17 cellular contexts compared by ENCODE assay signal in genomic region chr5:158841918-158842317, GRCh38.
A peak's percentile ranks its signal among the peaks of the same experiment; 100 is the strongest.
DNase-seq lines count a peak whose midpoint lies in the region; ATAC-seq and TF ChIP-seq lines count a peak whose summit lies in the region.
"Had no signal": no experiment of that assay in that cellular context is flagged by ENCODE, and none has a peak within 500 bp of the region (broad histone marks: within the 10 kb centered on the region; RNA-seq: fewer than 3 reads in every experiment).

No MANE protein-coding gene starts in this region.

- TF ChIP-seq EP300 in neural cell (conservative IDR thresholded peaks at IDR 0.05; ENCODE audit: poor library complexity, severe bottlenecking): no peak

- no peak overlapping the region for H3K27ac Mint-ChIP-seq in activated CD8-positive, alpha-beta T cell treated with anti-CD3 and anti-CD28 coated beads, Interleukin-2, amount 10 ng/mL, durations not matched to agents 7 days and 5 days
- H3K27ac Mint-ChIP-seq: activated CD8-positive, alpha-beta memory T cell treated with anti-CD3 and anti-CD28 coated beads, Interleukin-2, amount 10 ng/mL, durations not matched to agents 7 days and 5 days; GM23338; stimulated activated effector memory CD8-positive, alpha-beta T cell treated with anti-CD3 and anti-CD28 coated beads, Interleukin-12 subunit alpha, Interleukin-12 subunit beta, amount 100 ng/mL, for 72 hours had no signal

- no peaks in the 10 kb centered on the region for H3K27me3 Mint-ChIP-seq in activated CD8-positive, alpha-beta T cell treated with anti-CD3 and anti-CD28 coated beads, Interleukin-2, amount 10 ng/mL, durations not matched to agents 7 days and 5 days (ENCODE audit: low read depth)

- no peaks in the 10 kb centered on the region for H3K9me2 ChIP-seq in neural cell (ENCODE audit: insufficient read depth, low read length)

- POLR2A ChIA-PET in activated CD8-positive, alpha-beta T cell treated with anti-CD3 and anti-CD28 coated beads, Interleukin-2, amount 10 ng/mL, durations not matched to agents 7 days and 5 days (lab: Charles Lee): no interaction called here

- no peak overlapping the region for H3K4me2 ChIP-seq in neural cell (ENCODE audit: low read length)
- H3K4me2 ChIP-seq: GM23338 had no signal

- H4K20me1 ChIP-seq in neural cell (ENCODE audit: insufficient read depth): no peaks in the 10 kb centered on the region

- CTCF ChIA-PET in activated CD8-positive, alpha-beta T cell treated with anti-CD3 and anti-CD28 coated beads, Interleukin-2, amount 10 ng/mL, durations not matched to agents 7 days and 5 days (lab: Charles Lee): no interaction called here

- TF ChIP-seq RAD21 in neural cell (conservative IDR thresholded peaks at IDR 0.05): no peak

- peaks cover 8% of the 10 kb centered on the region for H3K79me2 ChIP-seq in neural cell (replicated peaks; ENCODE audit: insufficient read depth, low read length)

- no peaks in the 10 kb centered on the region for H3K4me1 ChIP-seq in lower lobe of right lung

- no peak overlapping the region for H2AFZ ChIP-seq in neural cell (ENCODE audit: low read depth, low read length)
- H2AFZ ChIP-seq: GM23338 had no signal

- TF ChIP-seq CTCF in neural cell (IDR thresholded peaks at IDR 0.05; ENCODE audit: poor library complexity, severe bottlenecking) (no peak), lower lobe of right lung (IDR thresholded peaks at IDR 0.05) (no peak)

- DNase-seq in Kasumi-1 (lab: John Stamatoyannopoulos, UW): no peak
- DNase-seq in glomerular visceral epithelial cell (ENCODE audit: extremely low spot score): no peak
- no peak for DNase-seq in activated CD8-positive, alpha-beta T cell treated with anti-CD3 and anti-CD28 coated beads, Interleukin-2, amount 10 ng/mL, durations not matched to agents 7 days and 5 days
- DNase-seq in lower lobe of right lung: no peak
- DNase-seq: activated CD8-positive, alpha-beta memory T cell treated with anti-CD3 and anti-CD28 coated beads, Interleukin-2, amount 10 ng/mL, durations not matched to agents 7 days and 5 days; activated naive CD4-positive, alpha-beta T cell treated with Interleukin-2 at 50 U/mL for 16 hours; brain microvascular endothelial cell; KG1; mammary epithelial cell; stimulated activated CD4-positive, alpha-beta T cell treated with anti-CD3 and anti-CD28 coated beads, Interleukin-4, amount 100 ng/mL, for 4 hours had no signal

- peak; percentile 92 for ATAC-seq in GM18868 (IDR thresholded peaks at IDR 0.05; ENCODE audit: unreplicated experiment)
- ATAC-seq in GM21526 (IDR thresholded peaks at IDR 0.05; ENCODE audit: low FRiP score, unreplicated experiment): peak; percentile 88
- peak; percentile 91 for ATAC-seq in HG03108 (IDR thresholded peaks at IDR 0.05; ENCODE audit: unreplicated experiment)
- ATAC-seq in activated CD8-positive, alpha-beta T cell treated with anti-CD3 and anti-CD28 coated beads, Interleukin-2, amount 10 ng/mL, durations not matched to agents 7 days and 5 days: no peak
- no peak for ATAC-seq in lower lobe of right lung
- ATAC-seq: activated CD8-positive, alpha-beta memory T cell treated with anti-CD3 and anti-CD28 coated beads, Interleukin-2, amount 10 ng/mL, durations not matched to agents 7 days and 5 days; GM23338; stimulated activated effector memory CD8-positive, alpha-beta T cell treated with anti-CD3 and anti-CD28 coated beads, Interleukin-12 subunit alpha, Interleukin-12 subunit beta, amount 100 ng/mL, for 72 hours had no signal

- no peak overlapping the region for H3K9ac ChIP-seq in neural cell (ENCODE audit: low read length)

- H3F3A ChIP-seq in neural cell (ENCODE audit: insufficient read depth, low read length, poor library complexity, severe bottlenecking): no peaks in the 10 kb centered on the region

- H3K9me3 Mint-ChIP-seq in activated CD8-positive, alpha-beta T cell treated with anti-CD3 and anti-CD28 coated beads, Interleukin-2, amount 10 ng/mL, durations not matched to agents 7 days and 5 days (ENCODE audit: insufficient read depth): no peaks in the 10 kb centered on the region
- H3K9me3 Mint-ChIP-seq: GM23338; stimulated activated effector memory CD8-positive, alpha-beta T cell treated with anti-CD3 and anti-CD28 coated beads, Interleukin-12 subunit alpha, Interleukin-12 subunit beta, amount 100 ng/mL, for 72 hours had no signal

- peak overlapping the region; percentile 46 for H3K27ac ChIP-seq in neural cell (ENCODE audit: low read length)
- no peak overlapping the region for H3K27ac ChIP-seq in lower lobe of right lung
- H3K27ac ChIP-seq: brain microvascular endothelial cell, VCaP had no signal

- intact Hi-C loops in lower lobe of right lung (cut with DNase I): no loop called here

- no peak overlapping the region for H3K4me3 Mint-ChIP-seq in activated CD8-positive, alpha-beta T cell treated with anti-CD3 and anti-CD28 coated beads, Interleukin-2, amount 10 ng/mL, durations not matched to agents 7 days and 5 days
- H3K4me3 Mint-ChIP-seq: activated CD8-positive, alpha-beta memory T cell treated with anti-CD3 and anti-CD28 coated beads, Interleukin-2, amount 10 ng/mL, durations not matched to agents 7 days and 5 days; GM23338; stimulated activated effector memory CD8-positive, alpha-beta T cell treated with anti-CD3 and anti-CD28 coated beads, Interleukin-12 subunit alpha, Interleukin-12 subunit beta, amount 100 ng/mL, for 72 hours had no signal

- H3K27me3 ChIP-seq in neural cell (ENCODE audit: insufficient read depth, low read depth, low read length) (no peaks in the 10 kb centered on the region), lower lobe of right lung (ENCODE audit: low read depth) (no peaks in the 10 kb centered on the region)
- H3K27me3 ChIP-seq: brain microvascular endothelial cell had no signal

- H3K9me3 ChIP-seq in neural cell (ENCODE audit: low read length) (no peaks in the 10 kb centered on the region), lower lobe of right lung (no peaks in the 10 kb centered on the region)

- H3K4me3 ChIP-seq in neural cell (ENCODE audit: low read length): peak overlapping the region; percentile 25
- H3K4me3 ChIP-seq in lower lobe of right lung: no peak overlapping the region
- H3K4me3 ChIP-seq: GM23338 had no signal

- no peaks in the 10 kb centered on the region for H3K36me3 Mint-ChIP-seq in activated CD8-positive, alpha-beta T cell treated with anti-CD3 and anti-CD28 coated beads, Interleukin-2, amount 10 ng/mL, durations not matched to agents 7 days and 5 days (ENCODE audit: low read depth)
- H3K36me3 Mint-ChIP-seq: activated CD8-positive, alpha-beta memory T cell treated with anti-CD3 and anti-CD28 coated beads, Interleukin-2, amount 10 ng/mL, durations not matched to agents 7 days and 5 days; stimulated activated effector memory CD8-positive, alpha-beta T cell treated with anti-CD3 and anti-CD28 coated beads, Interleukin-12 subunit alpha, Interleukin-12 subunit beta, amount 100 ng/mL, for 72 hours had no signal

- H3K36me3 ChIP-seq in neural cell (ENCODE audit: insufficient read depth, low read length) (no peaks in the 10 kb centered on the region), lower lobe of right lung (no peaks in the 10 kb centered on the region)
- H3K36me3 ChIP-seq: brain microvascular endothelial cell had no signal

- H3K4me1 Mint-ChIP-seq in activated CD8-positive, alpha-beta T cell treated with anti-CD3 and anti-CD28 coated beads, Interleukin-2, amount 10 ng/mL, durations not matched to agents 7 days and 5 days (ENCODE audit: low read depth): no peaks in the 10 kb centered on the region
- H3K4me1 Mint-ChIP-seq: activated CD8-positive, alpha-beta memory T cell treated with anti-CD3 and anti-CD28 coated beads, Interleukin-2, amount 10 ng/mL, durations not matched to agents 7 days and 5 days; stimulated activated effector memory CD8-positive, alpha-beta T cell treated with anti-CD3 and anti-CD28 coated beads, Interleukin-12 subunit alpha, Interleukin-12 subunit beta, amount 100 ng/mL, for 72 hours had no signal

TF ChIP-seq in neural cell, 6 proteins besides CTCF, POLR2A, EP300 and RAD21:
- TF ChIP-seq SMC3 (conservative IDR thresholded peaks at IDR 0.05; ENCODE audit: poor library complexity) (no peak), TAF1 (IDR thresholded peaks at IDR 0.05; ENCODE audit: low read depth) (no peak), POLR2AphosphoS5 (IDR thresholded peaks at IDR 0.05) (no peak), MXI1 (conservative IDR thresholded peaks at IDR 0.05; ENCODE audit: poor library complexity, severe bottlenecking) (no peak), EZH2 (IDR thresholded peaks at IDR 0.05; ENCODE audit: borderline replicate concordance, insufficient read depth, low read length, poor library complexity, severe bottlenecking) (no peak)
- TF ChIP-seq, protein P1, sequence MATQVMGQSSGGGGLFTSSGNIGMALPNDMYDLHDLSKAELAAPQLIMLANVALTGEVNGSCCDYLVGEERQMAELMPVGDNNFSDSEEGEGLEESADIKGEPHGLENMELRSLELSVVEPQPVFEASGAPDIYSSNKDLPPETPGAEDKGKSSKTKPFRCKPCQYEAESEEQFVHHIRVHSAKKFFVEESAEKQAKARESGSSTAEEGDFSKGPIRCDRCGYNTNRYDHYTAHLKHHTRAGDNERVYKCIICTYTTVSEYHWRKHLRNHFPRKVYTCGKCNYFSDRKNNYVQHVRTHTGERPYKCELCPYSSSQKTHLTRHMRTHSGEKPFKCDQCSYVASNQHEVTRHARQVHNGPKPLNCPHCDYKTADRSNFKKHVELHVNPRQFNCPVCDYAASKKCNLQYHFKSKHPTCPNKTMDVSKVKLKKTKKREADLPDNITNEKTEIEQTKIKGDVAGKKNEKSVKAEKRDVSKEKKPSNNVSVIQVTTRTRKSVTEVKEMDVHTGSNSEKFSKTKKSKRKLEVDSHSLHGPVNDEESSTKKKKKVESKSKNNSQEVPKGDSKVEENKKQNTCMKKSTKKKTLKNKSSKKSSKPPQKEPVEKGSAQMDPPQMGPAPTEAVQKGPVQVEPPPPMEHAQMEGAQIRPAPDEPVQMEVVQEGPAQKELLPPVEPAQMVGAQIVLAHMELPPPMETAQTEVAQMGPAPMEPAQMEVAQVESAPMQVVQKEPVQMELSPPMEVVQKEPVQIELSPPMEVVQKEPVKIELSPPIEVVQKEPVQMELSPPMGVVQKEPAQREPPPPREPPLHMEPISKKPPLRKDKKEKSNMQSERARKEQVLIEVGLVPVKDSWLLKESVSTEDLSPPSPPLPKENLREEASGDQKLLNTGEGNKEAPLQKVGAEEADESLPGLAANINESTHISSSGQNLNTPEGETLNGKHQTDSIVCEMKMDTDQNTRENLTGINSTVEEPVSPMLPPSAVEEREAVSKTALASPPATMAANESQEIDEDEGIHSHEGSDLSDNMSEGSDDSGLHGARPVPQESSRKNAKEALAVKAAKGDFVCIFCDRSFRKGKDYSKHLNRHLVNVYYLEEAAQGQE (IDR thresholded peaks at IDR 0.05; ENCODE audit: borderline replicate concordance): no peak

Comparison
In these comparisons a context has a peak if more than half of its experiments do, and no peak if none do; other contexts are left out.
1. ATAC-seq: peak in GM18868 (single experiment), GM21526 (single experiment) and HG03108 (single experiment); none in activated CD8-positive, alpha-beta T cell treated with anti-CD3 and anti-CD28 coated beads, Interleukin-2, amount 10 ng/mL, durations not matched to agents 7 days and 5 days (single experiment) and lower lobe of right lung (0 of 2).